Comparison of ENCODE assay signal across 17 cellular contexts in the genomic region with DNA sequence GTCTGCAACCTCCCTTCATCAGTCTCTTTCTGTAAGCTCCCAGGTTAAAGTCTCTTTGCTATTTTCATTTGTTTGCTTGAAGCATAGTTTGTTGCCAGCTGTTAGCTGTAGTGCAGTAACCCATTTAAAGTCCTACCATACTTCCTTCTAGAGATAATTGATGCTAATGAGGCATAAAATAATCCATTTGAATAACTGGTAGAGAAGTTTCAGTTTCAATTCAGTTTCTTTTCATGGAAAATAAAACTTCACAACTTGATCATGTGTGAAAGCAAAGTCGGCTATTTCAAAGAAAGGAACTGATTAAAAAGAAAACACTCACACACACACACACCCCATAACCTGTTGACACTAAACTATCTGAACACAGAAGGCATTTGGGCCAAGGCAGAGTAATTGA.
A peak's percentile ranks its signal among the peaks of the same experiment; 100 is the strongest.
DNase-seq lines count a peak whose midpoint lies in the region; ATAC-seq and TF ChIP-seq lines count a peak whose summit lies in the region.
"Had no signal": no experiment of that assay in that cellular context is flagged by ENCODE, and none has a peak within 500 bp of the region (broad histone marks: within the 10 kb centered on the region; RNA-seq: fewer than 3 reads in every experiment).

No MANE protein-coding gene starts in this region.

- H3K4me3 ChIP-seq in colonic mucosa: no peak overlapping the region
- H3K4me3 ChIP-seq in stomach: no peak overlapping the region
- H3K4me3 ChIP-seq in aorta (ENCODE audit: low read length in 2 of 2): no peak overlapping the region
- H3K4me3 ChIP-seq: lung, spleen, tibial nerve had no signal

- no peak for TF ChIP-seq EP300 in stomach (IDR thresholded peaks at IDR 0.05)

- no peak overlapping the region for H3K9ac ChIP-seq in colonic mucosa (ENCODE audit: low read depth in 2 of 2, low read length in 2 of 2)

- H3K9me3 Mint-ChIP-seq in stimulated activated naive CD8-positive, alpha-beta T cell treated with anti-CD3 and anti-CD28 coated beads, Interleukin-15, amount 100 ng/mL, for 72 hours: peaks cover 0 to 6% of the 10 kb centered on the region in 2 donors
- H3K9me3 Mint-ChIP-seq: activated naive CD4-positive, alpha-beta T cell treated with anti-CD3 and anti-CD28 coated beads, Interleukin-2, amount 10 ng/mL, durations not matched to agents 7 days and 5 days had no signal

- no peak overlapping the region for H3K4me3 Mint-ChIP-seq in stimulated activated naive CD8-positive, alpha-beta T cell treated with anti-CD3 and anti-CD28 coated beads, Interleukin-15, amount 100 ng/mL, for 72 hours
- H3K4me3 Mint-ChIP-seq: activated naive CD4-positive, alpha-beta T cell treated with anti-CD3 and anti-CD28 coated beads, Interleukin-2, amount 10 ng/mL, durations not matched to agents 7 days and 5 days had no signal

- H3K4me1 Mint-ChIP-seq in stimulated activated naive CD8-positive, alpha-beta T cell treated with anti-CD3 and anti-CD28 coated beads, Interleukin-15, amount 100 ng/mL, for 72 hours: peaks cover 11% of the 10 kb centered on the region

- H3K36me3 ChIP-seq in colonic mucosa (no peaks in the 10 kb centered on the region), stomach (no peaks in the 10 kb centered on the region), aorta (ENCODE audit: control insufficient read depth in 1 of 2, insufficient read depth in 2 of 2, low read length in 1 of 2) (no peaks in the 10 kb centered on the region)
- H3K36me3 ChIP-seq: spleen, tibial nerve had no signal

- no peak for TF ChIP-seq POLR2A in stomach (IDR thresholded peaks at IDR 0.05)

- ATAC-seq in HG03432 (IDR thresholded peaks at IDR 0.05; ENCODE audit: unreplicated experiment) (peak; percentile 38), aorta (ENCODE audit: low FRiP score) (no peak)
- ATAC-seq in stimulated activated naive CD8-positive, alpha-beta T cell treated with anti-CD3 and anti-CD28 coated beads, Interleukin-15, amount 100 ng/mL, for 72 hours: no peak

- H3K27me3 ChIP-seq in colonic mucosa (no peaks in the 10 kb centered on the region), stomach (no peaks in the 10 kb centered on the region), aorta (ENCODE audit: control insufficient read depth in 1 of 2, insufficient read depth in 2 of 2, low read length in 1 of 2) (no peaks in the 10 kb centered on the region)
- H3K27me3 ChIP-seq: spleen, tibial nerve had no signal

- H3K27ac Mint-ChIP-seq in stimulated activated naive CD8-positive, alpha-beta T cell treated with anti-CD3 and anti-CD28 coated beads, Interleukin-15, amount 100 ng/mL, for 72 hours: no peak overlapping the region
- H3K27ac Mint-ChIP-seq: activated naive CD4-positive, alpha-beta T cell treated with anti-CD3 and anti-CD28 coated beads, Interleukin-2, amount 10 ng/mL, durations not matched to agents 7 days and 5 days had no signal

- intact Hi-C loops in colonic mucosa (cut with DNase I) (no loop called here), stomach (cut with DNase I; ENCODE audit: low total_unique reads) (no loop called here), aorta (cut with DNase I) (no loop called here)

- 11 to 32% (median 20%) methylated on average over 1 of the region's 1 CpG for WGBS in stomach, 5 donors
- 67 to 69% methylated on average over 1 of the region's 1 CpG for WGBS in aorta, 2 donors

- H3K27me3 Mint-ChIP-seq in stimulated activated naive CD8-positive, alpha-beta T cell treated with anti-CD3 and anti-CD28 coated beads, Interleukin-15, amount 100 ng/mL, for 72 hours: peaks cover 22% of the 10 kb centered on the region
- H3K27me3 Mint-ChIP-seq: activated naive CD4-positive, alpha-beta T cell treated with anti-CD3 and anti-CD28 coated beads, Interleukin-2, amount 10 ng/mL, durations not matched to agents 7 days and 5 days had no signal

- H3K9me3 ChIP-seq in colonic mucosa (no peaks in the 10 kb centered on the region), stomach (no peaks in the 10 kb centered on the region), aorta (ENCODE audit: control insufficient read depth, low read length) (no peaks in the 10 kb centered on the region)
- H3K9me3 ChIP-seq: tibial nerve had no signal

- H3K4me1 ChIP-seq in colonic mucosa (no peaks in the 10 kb centered on the region), stomach (peaks cover 0 to 20% (median 13%) of the 10 kb centered on the region in 4 donors), aorta (ENCODE audit: control insufficient read depth in 1 of 2, insufficient read depth in 2 of 2, low read length in 2 of 2) (no peaks in the 10 kb centered on the region)
- H3K4me1 ChIP-seq: tibial nerve had no signal

- TF ChIP-seq CTCF in colonic mucosa (IDR thresholded peaks at IDR 0.05): no peak
- no peak for TF ChIP-seq CTCF in stomach (IDR thresholded peaks at IDR 0.05)

- DNase-seq in NCI-H345 (lab: John Stamatoyannopoulos, UW) (peak; percentile 23), NCI-H345 treated with DMSO at 0.1 percent for 48 hours (lab: John Stamatoyannopoulos, UW; ENCODE audit: unreplicated experiment) (no peak), colonic mucosa (no peak), stomach (no peak), RPMI8226 (no peak), aorta (no peak)
- DNase-seq in stimulated activated naive CD8-positive, alpha-beta T cell treated with anti-CD3 and anti-CD28 coated beads, Interleukin-15, amount 100 ng/mL, for 72 hours: no peak
- DNase-seq: activated CD8-positive, alpha-beta memory T cell treated with anti-CD3 and anti-CD28 coated beads for 24 hours; activated naive CD4-positive, alpha-beta T cell treated with anti-CD3 and anti-CD28 coated beads, Interleukin-2, amount 10 ng/mL, durations not matched to agents 7 days and 5 days; erythroblast; NCI-H446; occipital lobe; SHP77 treated with DMSO at 0.1 percent for 48 hours; spleen had no signal

- H3K27ac ChIP-seq in colonic mucosa: peak overlapping the region; percentile 32
- peak overlapping the region in 3 of 5 donors; percentile 2 to 68 (median 40) for H3K27ac ChIP-seq in stomach
- no peak overlapping the region for H3K27ac ChIP-seq in aorta (ENCODE audit: low read depth in 1 of 2, low read length in 2 of 2)
- H3K27ac ChIP-seq: spleen, tibial nerve had no signal

Comparison
In these comparisons a context has a peak if more than half of its experiments do, and no peak if none do; other contexts are left out.
1. H3K27ac ChIP-seq: peak in colonic mucosa (single experiment) and stomach (3 of 5); none in aorta (0 of 2).